ENCODE assay signal across 1 cellular context in the genomic region with DNA sequence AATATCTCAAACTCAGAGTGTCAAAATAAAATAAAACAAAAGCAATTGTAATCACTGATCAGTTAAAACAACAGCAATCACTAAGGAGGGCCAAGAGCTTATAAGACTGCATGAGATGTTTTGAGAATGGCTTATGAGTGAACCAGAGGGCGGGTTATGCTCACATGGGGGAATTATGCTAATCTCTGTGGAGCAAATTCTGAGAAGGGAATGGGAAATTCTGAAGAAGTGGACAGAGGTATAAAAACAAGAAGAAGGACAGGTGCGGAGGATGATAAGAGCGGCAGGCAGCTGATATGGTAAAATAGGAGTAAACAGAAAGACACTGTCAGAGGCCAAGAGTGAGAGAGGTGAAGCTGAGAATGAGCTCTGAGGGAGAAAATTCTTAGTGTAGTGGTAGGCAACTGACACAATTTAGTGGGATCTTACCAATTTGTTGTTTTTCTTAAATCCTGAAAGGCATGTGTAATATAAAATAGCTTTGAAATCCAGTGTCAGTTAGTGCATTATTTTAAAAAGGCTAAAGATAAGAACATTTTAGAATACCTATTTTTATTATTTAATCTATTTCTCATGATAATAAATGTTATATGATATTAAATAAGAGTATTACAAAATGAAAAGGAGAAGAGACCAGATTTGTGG.
TF ChIP-seq lines count a peak whose summit lies in the region.

No MANE protein-coding gene starts in this region.

TF ChIP-seq in K562, 482 proteins besides CTCF, POLR2A, EP300 and RAD21 (continued from another document and continues in another):
- TF ChIP-seq REST (CRISPR knock-in tag; IDR thresholded peaks at IDR 0.05; ENCODE audit: low read depth), result no peak
- peak; percentile 93 for TF ChIP-seq GATA2 (CRISPR knock-in tag; IDR thresholded peaks at IDR 0.05)
- TF ChIP-seq RAD51 (IDR thresholded peaks at IDR 0.05; ENCODE audit: borderline replicate concordance, low read depth), result peak; percentile 57; the same call in 1 of the 2 replicates
- TF ChIP-seq ELF1 (tag; IDR thresholded peaks at IDR 0.05), result no peak
- no peak for TF ChIP-seq ETV6 (IDR thresholded peaks at IDR 0.05; ENCODE audit: borderline replicate concordance in 1 of 2, low read depth in 2 of 2, low read length in 1 of 2)
- TF ChIP-seq ETV6 (CRISPR knock-in tag; IDR thresholded peaks at IDR 0.05; ENCODE audit: borderline replicate concordance), result no peak
- no peak for TF ChIP-seq RNF219 (CRISPR knock-in tag; IDR thresholded peaks at IDR 0.05)
- TF ChIP-seq GABPB2 (CRISPR knock-in tag; conservative IDR thresholded peaks at IDR 0.05), result no peak
- TF ChIP-seq POLR2H (tag; IDR thresholded peaks at IDR 0.05; ENCODE audit: low read depth), result no peak; the same call in 1 of the 2 replicates
- no peak for TF ChIP-seq SREBF1 (IDR thresholded peaks at IDR 0.05; ENCODE audit: borderline replicate concordance, low read depth, low read length)
- no peak for TF ChIP-seq TSHZ1 (CRISPR knock-in tag; IDR thresholded peaks at IDR 0.05)
- TF ChIP-seq FOSL1 (tag; conservative IDR thresholded peaks at IDR 0.05), result peak; percentile 75
- TF ChIP-seq, protein P1, sequence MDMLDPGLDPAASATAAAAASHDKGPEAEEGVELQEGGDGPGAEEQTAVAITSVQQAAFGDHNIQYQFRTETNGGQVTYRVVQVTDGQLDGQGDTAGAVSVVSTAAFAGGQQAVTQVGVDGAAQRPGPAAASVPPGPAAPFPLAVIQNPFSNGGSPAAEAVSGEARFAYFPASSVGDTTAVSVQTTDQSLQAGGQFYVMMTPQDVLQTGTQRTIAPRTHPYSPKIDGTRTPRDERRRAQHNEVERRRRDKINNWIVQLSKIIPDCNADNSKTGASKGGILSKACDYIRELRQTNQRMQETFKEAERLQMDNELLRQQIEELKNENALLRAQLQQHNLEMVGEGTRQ (CRISPR knock-in tag; IDR thresholded peaks at IDR 0.05), result peak; percentile 42; the same call in 1 of the 2 replicates
- TF ChIP-seq SP1 (CRISPR knock-in tag; IDR thresholded peaks at IDR 0.05), result peak; percentile 37; the same call in 1 of the 2 replicates
- TF ChIP-seq ZBTB2 (IDR thresholded peaks at IDR 0.05), result peak; percentile 83
- no peak for TF ChIP-seq ZNF124 (CRISPR knock-in tag; IDR thresholded peaks at IDR 0.05)
- TF ChIP-seq, protein P2, sequence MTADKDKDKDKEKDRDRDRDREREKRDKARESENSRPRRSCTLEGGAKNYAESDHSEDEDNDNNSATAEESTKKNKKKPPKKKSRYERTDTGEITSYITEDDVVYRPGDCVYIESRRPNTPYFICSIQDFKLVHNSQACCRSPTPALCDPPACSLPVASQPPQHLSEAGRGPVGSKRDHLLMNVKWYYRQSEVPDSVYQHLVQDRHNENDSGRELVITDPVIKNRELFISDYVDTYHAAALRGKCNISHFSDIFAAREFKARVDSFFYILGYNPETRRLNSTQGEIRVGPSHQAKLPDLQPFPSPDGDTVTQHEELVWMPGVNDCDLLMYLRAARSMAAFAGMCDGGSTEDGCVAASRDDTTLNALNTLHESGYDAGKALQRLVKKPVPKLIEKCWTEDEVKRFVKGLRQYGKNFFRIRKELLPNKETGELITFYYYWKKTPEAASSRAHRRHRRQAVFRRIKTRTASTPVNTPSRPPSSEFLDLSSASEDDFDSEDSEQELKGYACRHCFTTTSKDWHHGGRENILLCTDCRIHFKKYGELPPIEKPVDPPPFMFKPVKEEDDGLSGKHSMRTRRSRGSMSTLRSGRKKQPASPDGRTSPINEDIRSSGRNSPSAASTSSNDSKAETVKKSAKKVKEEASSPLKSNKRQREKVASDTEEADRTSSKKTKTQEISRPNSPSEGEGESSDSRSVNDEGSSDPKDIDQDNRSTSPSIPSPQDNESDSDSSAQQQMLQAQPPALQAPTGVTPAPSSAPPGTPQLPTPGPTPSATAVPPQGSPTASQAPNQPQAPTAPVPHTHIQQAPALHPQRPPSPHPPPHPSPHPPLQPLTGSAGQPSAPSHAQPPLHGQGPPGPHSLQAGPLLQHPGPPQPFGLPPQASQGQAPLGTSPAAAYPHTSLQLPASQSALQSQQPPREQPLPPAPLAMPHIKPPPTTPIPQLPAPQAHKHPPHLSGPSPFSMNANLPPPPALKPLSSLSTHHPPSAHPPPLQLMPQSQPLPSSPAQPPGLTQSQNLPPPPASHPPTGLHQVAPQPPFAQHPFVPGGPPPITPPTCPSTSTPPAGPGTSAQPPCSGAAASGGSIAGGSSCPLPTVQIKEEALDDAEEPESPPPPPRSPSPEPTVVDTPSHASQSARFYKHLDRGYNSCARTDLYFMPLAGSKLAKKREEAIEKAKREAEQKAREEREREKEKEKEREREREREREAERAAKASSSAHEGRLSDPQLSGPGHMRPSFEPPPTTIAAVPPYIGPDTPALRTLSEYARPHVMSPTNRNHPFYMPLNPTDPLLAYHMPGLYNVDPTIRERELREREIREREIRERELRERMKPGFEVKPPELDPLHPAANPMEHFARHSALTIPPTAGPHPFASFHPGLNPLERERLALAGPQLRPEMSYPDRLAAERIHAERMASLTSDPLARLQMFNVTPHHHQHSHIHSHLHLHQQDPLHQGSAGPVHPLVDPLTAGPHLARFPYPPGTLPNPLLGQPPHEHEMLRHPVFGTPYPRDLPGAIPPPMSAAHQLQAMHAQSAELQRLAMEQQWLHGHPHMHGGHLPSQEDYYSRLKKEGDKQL (CRISPR knock-in tag; IDR thresholded peaks at IDR 0.05; ENCODE audit: borderline replicate concordance), result no peak
- TF ChIP-seq NCOA4 (IDR thresholded peaks at IDR 0.05; ENCODE audit: partially characterized antibody), result peak; percentile 91
- TF ChIP-seq NCOA6 (IDR thresholded peaks at IDR 0.05), result peak; percentile 76
- 0 out of 2 replicates have a peak, but pooled peaks have one; percentile 59 for TF ChIP-seq ZNF592 (IDR thresholded peaks at IDR 0.05)
- no peak for TF ChIP-seq HNRNPH1 (optimal IDR thresholded peaks at IDR 0.05; ENCODE audit: low read depth, low read length)
- TF ChIP-seq LCOR (CRISPR knock-in tag; IDR thresholded peaks at IDR 0.05), result no peak
- TF ChIP-seq E2F1 (CRISPR knock-in tag; IDR thresholded peaks at IDR 0.05), result no peak
- peak; percentile 37 for TF ChIP-seq RBBP5 (IDR thresholded peaks at IDR 0.05; ENCODE audit: borderline replicate concordance, insufficient read depth, low read length, poor library complexity, severe bottlenecking)
- no peak for TF ChIP-seq SRSF9 (IDR thresholded peaks at IDR 0.05; ENCODE audit: borderline replicate concordance, low read depth, low read length)
- TF ChIP-seq COPS2 (conservative IDR thresholded peaks at IDR 0.05), result no peak
- TF ChIP-seq ZNF384 (IDR thresholded peaks at IDR 0.05; ENCODE audit: low read depth, low read length), result no peak
- TF ChIP-seq U2AF2 (optimal IDR thresholded peaks at IDR 0.05; ENCODE audit: low read depth, low read length), result no peak
- TF ChIP-seq ETV5 (CRISPR knock-in tag; IDR thresholded peaks at IDR 0.05; ENCODE audit: low read depth), result no peak
- TF ChIP-seq ZNF780A (CRISPR knock-in tag; IDR thresholded peaks at IDR 0.05), result no peak
